In genomic region chr19:38361633-38362075, GRCh38 we compare ENCODE assay signal across 8 cellular contexts. TPM values are rescaled to one million over a fixed set of nuclear protein-coding genes. Genes with fewer than 3 reads are reported as not detected.
DNase-seq lines count a peak whose midpoint lies in the region; ATAC-seq and TF ChIP-seq lines count a peak whose summit lies in the region.

No MANE protein-coding gene starts in this region.

- no peaks in the 10 kb centered on the region for H3K9me3 Mint-ChIP-seq in T-cell
- no peaks in the 10 kb centered on the region for H3K9me3 Mint-ChIP-seq in progenitor cell of endocrine pancreas (ENCODE audit: low read depth)

- no peaks in the 10 kb centered on the region for H3K4me1 ChIP-seq in urinary bladder (ENCODE audit: insufficient read depth)

- intact Hi-C loops in left ventricle myocardium superior (cut with micrococcal nuclease): no loop called here

- DNase-seq in A172 (ENCODE audit: low spot score) (peak; percentile 72), MV-4-11 (lab: John Stamatoyannopoulos, UW) (peak; percentile 70), T-cell (peak in 27 of 34 experiments; percentile 8 to 53 (median 31)), amniotic epithelial cell (ENCODE audit: low read depth) (peak; percentile 60), left ventricle myocardium superior (peak; percentile 83), progenitor cell of endocrine pancreas (ENCODE audit: low spot score, unreplicated experiment) (peak; percentile 77)

- H3K36me3 Mint-ChIP-seq in T-cell (no peaks in the 10 kb centered on the region), progenitor cell of endocrine pancreas (ENCODE audit: insufficient read depth) (no peaks in the 10 kb centered on the region)

- no peaks in the 10 kb centered on the region for H3K36me3 ChIP-seq in urinary bladder (ENCODE audit: insufficient read depth)

- H3K27ac Mint-ChIP-seq in T-cell (no peak overlapping the region), progenitor cell of endocrine pancreas (peak overlapping the region; percentile 91)

- ATAC-seq in GM18505 (IDR thresholded peaks at IDR 0.05; ENCODE audit: unreplicated experiment) (peak; percentile 49), T-cell (replicated peaks in 1 of 4) (peak; percentile 64 to 81 (median 74)), left ventricle myocardium superior (peak; percentile 94)

- peak overlapping the region; percentile 46 for H3K4me3 ChIP-seq in urinary bladder (ENCODE audit: low read depth, low read length)

- peak; percentile 30 for TF ChIP-seq CTCF in progenitor cell of endocrine pancreas (IDR thresholded peaks at IDR 0.05; ENCODE audit: unreplicated experiment)

- peaks cover 7 to 17% (median 14%) of the 10 kb centered on the region in 3 donors for H3K4me1 Mint-ChIP-seq in T-cell
- no peaks in the 10 kb centered on the region for H3K4me1 Mint-ChIP-seq in progenitor cell of endocrine pancreas (ENCODE audit: low read depth)

- CTCF ChIA-PET in T-cell (lab: Charles Lee): interaction anchor here (0.6 kb wide), 2 partner anchors 438 to 920 kb away, joined by 3 read pairs; no protein-coding TSS in a partner anchor

- TF ChIP-seq POLR2A in GM18505 (IDR thresholded peaks at IDR 0.05; ENCODE audit: borderline replicate concordance, extremely low read depth, insufficient read depth, insufficient read length): no peak

- POLR2A ChIA-PET in T-cell (lab: Charles Lee): no interaction called here

- no peak overlapping the region for H3K27ac ChIP-seq in urinary bladder (ENCODE audit: low read depth)

- H3K4me3 Mint-ChIP-seq in T-cell (peak overlapping the region; percentile 80 to 82 (median 81)), progenitor cell of endocrine pancreas (ENCODE audit: low read depth) (peak overlapping the region; percentile 83)

- WGBS in urinary bladder: under 1% methylated on average over 37 of the region's 37 CpGs

- peaks cover 12 to 19% of the 10 kb centered on the region in 2 donors for H3K27me3 Mint-ChIP-seq in T-cell
- peaks cover 45% of the 10 kb centered on the region for H3K27me3 Mint-ChIP-seq in progenitor cell of endocrine pancreas

RNA-seq across cellular contexts. Expression of gene PSMD8, which starts 12.7 kb away (rescaled TPM):
- 447 and 579 TPM in 2 replicates for total RNA-seq in A172 (2014; rRNA removed; shearing (Covaris generic))
- 10 to 100 TPM; 76.4 to 95.2 (median 85.8) TPM for total RNA-seq in T-cell
- total RNA-seq in left ventricle myocardium superior: 306 TPM
- 122 and 128 TPM in 2 replicates for total RNA-seq in progenitor cell of endocrine pancreas
- total RNA-seq in urinary bladder: 102 TPM
- polyA plus RNA-seq in urinary bladder: 166 TPM

RNA-seq across cellular contexts. Expression of gene CATSPERG, which starts 26.0 kb away (rescaled TPM):
- 1.5 TPM in 2 replicates for total RNA-seq in A172 (2014; rRNA removed; shearing (Covaris generic))
- 10 to 100 TPM; 11.1 to 27.2 (median 21.2) TPM for total RNA-seq in T-cell
- 1.2 TPM for total RNA-seq in left ventricle myocardium superior
- 21.0 TPM in 2 replicates for total RNA-seq in progenitor cell of endocrine pancreas
- 4.9 TPM for total RNA-seq in urinary bladder
- 1.3 TPM for polyA plus RNA-seq in urinary bladder

RNA-seq across cellular contexts. Expression of gene GGN, which starts 26.2 kb away (rescaled TPM):
- 0.19 and 2.3 TPM in 2 replicates for total RNA-seq in A172 (2014; rRNA removed; shearing (Covaris generic))
- total RNA-seq in T-cell (under 1 TPM in 4 of 5 donors, not detected in 1; 0.18 to 0.60 (median 0.31) TPM), left ventricle myocardium superior (0.15 TPM), progenitor cell of endocrine pancreas (2.8 and 3.3 TPM in 2 replicates), urinary bladder (not detected)
- 0.58 TPM for polyA plus RNA-seq in urinary bladder

RNA-seq across cellular contexts. Expression of gene SPRED3, which starts 26.8 kb away (rescaled TPM):
- 2.4 and 2.8 TPM in 2 replicates for total RNA-seq in A172 (2014; rRNA removed; shearing (Covaris generic))
- total RNA-seq in T-cell (1 to 10 TPM in 4 of 5 donors, under 1 TPM in 1; 0.93 to 2.9 (median 2.1) TPM), left ventricle myocardium superior (0.10 TPM), progenitor cell of endocrine pancreas (13.0 and 13.6 TPM in 2 replicates), urinary bladder (0.05 TPM)
- 0.72 TPM for polyA plus RNA-seq in urinary bladder

RNA-seq across cellular contexts. Expression of gene FAM98C, which starts 41.2 kb away (rescaled TPM):
- total RNA-seq in A172 (2014; rRNA removed; shearing (Covaris generic)): 10.6 and 16.6 TPM in 2 replicates
- total RNA-seq in T-cell: 10 to 100 TPM; 31.9 to 62.1 (median 57.4) TPM
- total RNA-seq in left ventricle myocardium superior: 11.9 TPM
- total RNA-seq in progenitor cell of endocrine pancreas: 14.7 and 19.6 TPM in 2 replicates
- total RNA-seq in urinary bladder: 5.1 TPM
- polyA plus RNA-seq in urinary bladder: 27.9 TPM

Comparison
In these comparisons a context has a peak if more than half of its experiments do, and no peak if none do; other contexts are left out.
1. DNase-seq: peak in every context shown above with its lines; median percentile 83 in left ventricle myocardium superior; 77 in progenitor cell of endocrine pancreas; 72 in A172; 70 in MV-4-11; 60 in amniotic epithelial cell; 31 in T-cell.